20 cellular contexts compared by ENCODE assay signal in the genomic region with DNA sequence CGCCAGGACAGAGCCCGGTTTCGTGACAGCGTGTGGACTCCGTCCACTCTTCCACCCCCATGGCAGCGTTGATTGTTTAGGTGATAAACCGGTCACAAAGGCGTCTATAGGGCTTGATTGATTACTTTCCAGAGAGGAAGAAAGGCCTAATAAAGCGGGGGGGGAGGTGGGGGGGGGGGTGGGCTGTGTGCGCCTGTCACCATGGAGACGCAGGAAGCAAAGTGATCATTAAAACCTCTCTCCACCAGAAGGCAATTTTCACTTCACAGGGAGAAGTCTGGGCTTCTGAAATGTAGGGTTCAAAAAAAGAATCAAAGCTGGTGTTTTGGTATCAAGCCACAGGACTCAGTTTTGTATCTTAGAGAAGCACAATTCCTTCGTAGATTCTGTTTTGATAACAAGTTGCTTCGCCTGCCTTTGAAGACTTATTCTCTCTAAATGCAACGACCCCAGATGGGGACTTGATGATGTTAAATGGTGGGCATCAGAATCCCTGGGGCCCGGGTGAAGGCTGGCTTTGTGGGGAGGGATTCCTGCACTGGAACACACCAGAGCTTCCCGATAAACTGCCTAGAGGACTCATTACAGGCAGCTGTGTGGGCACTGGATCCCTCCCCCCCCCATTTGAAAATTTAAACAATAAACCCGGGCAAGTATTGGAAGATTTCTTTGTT. TPM values are rescaled to one million over a fixed set of nuclear protein-coding genes. Genes with fewer than 3 reads are reported as not detected.
DNase-seq lines count a peak whose midpoint lies in the region; ATAC-seq and FAIRE-seq lines count a peak whose summit lies in the region.
"Had no signal": no experiment of that assay in that cellular context is flagged by ENCODE, and none has a peak within 500 bp of the region (broad histone marks: within the 10 kb centered on the region; RNA-seq: fewer than 3 reads in every experiment).

No MANE protein-coding gene starts in this region.

- DNase-seq in NCI-H1105 (lab: John Stamatoyannopoulos, UW) = peak; percentile 83
- peak in 7 of 61 donors; percentile 25 to 72 (median 33) for DNase-seq in caudate nucleus (lab: John Stamatoyannopoulos, UW)
- DNase-seq in small intestine = peak; percentile 8
- DNase-seq in SW480 (ENCODE audit: low spot score) = no peak
- DNase-seq: activated CD4-positive, alpha-beta memory T cell treated with anti-CD3 and anti-CD28 coated beads, Interleukin-2, amount 10 ng/mL, durations not matched to agents 7 days and 5 days; activated naive CD8-positive, alpha-beta T cell treated with anti-CD3 and anti-CD28 coated beads for 36 hours; activated T-cell treated with anti-CD3 and anti-CD28 coated beads, Interleukin-2, amount 50 U/mL, for 4 hours; dermis blood vessel endothelial cell; NCI-H1092 treated with DMSO at 0.1 percent for 48 hours; NCI-H345; ovary; spleen; stimulated activated naive B cell treated with anti-CD40 and anti-IgM and Interleukin-4, amounts not matched to agents 10 μg/mL and 1 μg/mL and 100 μg/mL, for 72 hours had no signal

- no peak overlapping the region for H3K4me3 ChIP-seq in small intestine (ENCODE audit: low read depth in 1 of 2, low read length in 2 of 2)
- H3K4me3 ChIP-seq: ovary had no signal

- H3K27me3 ChIP-seq in layer of hippocampus (ENCODE audit: control insufficient read depth, insufficient read depth, low read length) (peaks cover 2% of the 10 kb centered on the region), small intestine (ENCODE audit: control insufficient read depth in 2 of 2, insufficient read depth in 2 of 2, low read length in 2 of 2) (peaks cover 4 to 33% of the 10 kb centered on the region in 2 donors)
- H3K27me3 ChIP-seq: ovary had no signal

- no peak for FAIRE-seq in small intestine (lab: Jason Lieb, UNC)

- no peaks in the 10 kb centered on the region for H3K36me3 ChIP-seq in small intestine (ENCODE audit: control insufficient read depth in 2 of 2, insufficient read depth in 2 of 2, low read length in 2 of 2)
- H3K36me3 ChIP-seq: ovary, spleen, upper lobe of left lung had no signal

- ATAC-seq in GM19328 (IDR thresholded peaks at IDR 0.05; ENCODE audit: unreplicated experiment) = no peak
- ATAC-seq in HG02973 (IDR thresholded peaks at IDR 0.05; ENCODE audit: unreplicated experiment) = no peak
- no peak for ATAC-seq in GM21717 (IDR thresholded peaks at IDR 0.05; ENCODE audit: unreplicated experiment)
- ATAC-seq: activated T-cell treated with anti-CD3 and anti-CD28 coated beads, Interleukin-2, amount 50 U/mL, for 4 hours; stimulated activated naive B cell treated with anti-CD40 and anti-IgM and Interleukin-4, amounts not matched to agents 10 μg/mL and 1 μg/mL and 100 μg/mL, for 72 hours had no signal

- WGBS in small intestine, 3 donors = 5 to 19% (median 6%) methylated on average over 16 to 17 of the region's 17 CpGs

- no peaks in the 10 kb centered on the region for H3K9me3 ChIP-seq in small intestine (ENCODE audit: control insufficient read depth, low read depth)
- H3K9me3 ChIP-seq: ovary, spleen, upper lobe of left lung had no signal

- peak overlapping the region; percentile 82 for H3K27ac ChIP-seq in caudate nucleus (ENCODE audit: low read depth, low read length)
- H3K27ac ChIP-seq in layer of hippocampus (ENCODE audit: low read depth, low read length) = peak overlapping the region; percentile 84
- H3K27ac ChIP-seq in small intestine (ENCODE audit: low read depth in 1 of 2, low read length in 1 of 2) = no peak overlapping the region
- H3K27ac ChIP-seq: KMS-11, ovary, spleen, upper lobe of left lung, VCaP had no signal

- H3K4me1 ChIP-seq in small intestine (ENCODE audit: control insufficient read depth in 2 of 2, insufficient read depth in 1 of 2, low read depth in 1 of 2, low read length in 1 of 2) = no peaks in the 10 kb centered on the region

RNA-seq across cellular contexts. Expression of a gene that starts 1.5 kb away (rescaled TPM):
- 1 to 10 TPM; 1.9 to 5.2 (median 4.7) TPM for polyA plus RNA-seq in small intestine

Comparison
In these comparisons a context has a peak if more than half of its experiments do, and no peak if none do; other contexts are left out.
1. H3K27ac ChIP-seq: peak in caudate nucleus (single experiment) and layer of hippocampus (single experiment); none in small intestine (0 of 2).